8 cellular contexts compared by ENCODE assay signal in genomic region chr16:56450901-56451752, GRCh38. TPM values are rescaled to one million over a fixed set of nuclear protein-coding genes. Genes with fewer than 3 reads are reported as not detected.
DNase-seq lines count a peak whose midpoint lies in the region; ATAC-seq and TF ChIP-seq lines count a peak whose summit lies in the region.

Gene NUDT21 (minus strand): TSS chr16:56451332. CDS start chr16:56451202, 130 bp downstream.
Gene OGFOD1 (plus strand): TSS chr16:56451554. CDS start chr16:56451613, 59 bp downstream.

- peaks cover 21% of the 10 kb centered on the region; the same call in 1 of the 2 replicates for H4K20me1 ChIP-seq in Karpas-422 (ENCODE audit: insufficient read depth, low read depth, low read length)

- no peak within 1 kb of the TSS; the same call in 1 of the 2 replicates for H2AFZ ChIP-seq in Karpas-422 (ENCODE audit: low read length)

- H3K9me3 ChIP-seq in Karpas-422 (ENCODE audit: low read length) (no peaks in the 10 kb centered on the region), esophagus muscularis mucosa (no peaks in the 10 kb centered on the region), muscle layer of duodenum (ENCODE audit: control insufficient read depth in 1 of 2, low read length in 2 of 2) (no peaks in the 10 kb centered on the region)

- TF ChIP-seq EP300 in esophagus muscularis mucosa (IDR thresholded peaks at IDR 0.05), result no peak

- intact Hi-C loops in esophagus muscularis mucosa (cut with DNase I), result no loop called here

- H3K27me3 ChIP-seq in Karpas-422 (ENCODE audit: low read length), result no peaks in the 10 kb centered on the region
- no peaks in the 10 kb centered on the region for H3K27me3 ChIP-seq in esophagus muscularis mucosa
- no peaks in the 10 kb centered on the region for H3K27me3 ChIP-seq in muscle layer of duodenum (ENCODE audit: low read depth, low read length)

- peak within 1 kb of the TSS; percentile 95 for H3K4me2 ChIP-seq in Karpas-422 (ENCODE audit: low read depth, low read length, poor library complexity, severe bottlenecking)

- H3K27ac ChIP-seq in Karpas-422 (ENCODE audit: low read length) (peak within 1 kb of the TSS; percentile 61), esophagus muscularis mucosa (replicated peaks in 1 of 4) (peak within 1 kb of the TSS; percentile 82 to 89 (median 86)), muscle layer of duodenum (ENCODE audit: low read length) (peak within 1 kb of the TSS; percentile 82)

- DNase-seq in DMS79 treated with DMSO at 0.1 percent for 48 hours (lab: John Stamatoyannopoulos, UW), result peak; percentile 87
- DNase-seq in Karpas-422, result peak; percentile 98
- peak; percentile 99 for DNase-seq in RKO (ENCODE audit: low spot score)
- DNase-seq in activated T-helper 1 cell treated with Interleukin-2 at 50 U/mL for 16 hours (ENCODE audit: low read depth), result peak; percentile 87
- peak; percentile 98 for DNase-seq in esophagus muscularis mucosa (ENCODE audit: extremely low spot score)
- peak; percentile 90 for DNase-seq in stimulated activated CD8-positive, alpha-beta memory T cell treated with anti-CD3 and anti-CD28 coated beads, Interleukin-7, amount 100 ng/mL, for 4 hours (ENCODE audit: low read depth in 2 of 2)

- H3K4me1 ChIP-seq in Karpas-422 (ENCODE audit: low read length) (peaks cover 47% of the 10 kb centered on the region), esophagus muscularis mucosa (peaks cover 32 to 56% (median 47%) of the 10 kb centered on the region in 4 donors), muscle layer of duodenum (ENCODE audit: control insufficient read depth in 1 of 2, insufficient read depth in 2 of 2, low read length in 2 of 2) (peaks cover 18 to 30% of the 10 kb centered on the region in 2 donors)

- H3K9ac ChIP-seq in Karpas-422 (ENCODE audit: low read length), result peak within 1 kb of the TSS; percentile 85

- TF ChIP-seq CTCF in esophagus muscularis mucosa (IDR thresholded peaks at IDR 0.05), result no peak

- TF ChIP-seq POLR2A in esophagus muscularis mucosa (IDR thresholded peaks at IDR 0.05; ENCODE audit: low read depth), result no peak

- peaks cover 45% of the 10 kb centered on the region; the same call in 1 of the 2 replicates for H3K36me3 ChIP-seq in Karpas-422 (ENCODE audit: insufficient read depth, low read length)
- peaks cover 5 to 46% (median 34%) of the 10 kb centered on the region in 4 donors for H3K36me3 ChIP-seq in esophagus muscularis mucosa
- peaks cover 26 to 31% of the 10 kb centered on the region in 2 donors for H3K36me3 ChIP-seq in muscle layer of duodenum (ENCODE audit: control insufficient read depth in 1 of 2, insufficient read depth in 2 of 2, low read length in 2 of 2)

- under 1% methylated on average over 41 of the region's 61 CpGs for WGBS in esophagus muscularis mucosa

- ATAC-seq in GM21825 (IDR thresholded peaks at IDR 0.05; ENCODE audit: unreplicated experiment), result peak; percentile 97

- H3K4me3 ChIP-seq in Karpas-422 (ENCODE audit: low read length) (peak within 1 kb of the TSS; percentile 88), esophagus muscularis mucosa (peak within 1 kb of the TSS; percentile 70 to 96 (median 86)), muscle layer of duodenum (ENCODE audit: low read depth in 1 of 2, low read length in 2 of 2) (peak within 1 kb of the TSS; percentile 98 to 99)

- no peaks in the 10 kb centered on the region for H3K9me2 ChIP-seq in Karpas-422 (replicated peaks; ENCODE audit: insufficient read depth, low read length)

- peaks cover 82% of the 10 kb centered on the region for H3K79me2 ChIP-seq in Karpas-422 (ENCODE audit: low read length)

RNA-seq across cellular contexts. Expression of gene NUDT21, which starts in this region (rescaled TPM):
- total RNA-seq in Karpas-422 (2014; rRNA removed; shearing (Covaris generic); ENCODE audit: low replicate concordance), result 73.2 and 170 TPM in 2 replicates
- 10 to 100 TPM; 35.5 to 46.7 (median 39.9) TPM for total RNA-seq in esophagus muscularis mucosa

RNA-seq across cellular contexts. Expression of gene OGFOD1, which starts in this region (rescaled TPM):
- 51.9 and 61.0 TPM in 2 replicates for total RNA-seq in Karpas-422 (2014; rRNA removed; shearing (Covaris generic); ENCODE audit: low replicate concordance)
- total RNA-seq in esophagus muscularis mucosa, result 10 to 100 TPM; 18.3 to 47.1 (median 33.1) TPM

Comparison
In these comparisons a context has a peak if more than half of its experiments do, and no peak if none do; other contexts are left out.
1. Peak in every context shown above with its lines: DNase-seq, ATAC-seq, H3K4me3 ChIP-seq and H3K27ac ChIP-seq.